In genomic region chr18:22176622-22177495, GRCh38 we compare ENCODE assay signal across 12 cellular contexts. TPM values are rescaled to one million over a fixed set of nuclear protein-coding genes. Genes with fewer than 3 reads are reported as not detected.
DNase-seq lines count a peak whose midpoint lies in the region; ATAC-seq and TF ChIP-seq lines count a peak whose summit lies in the region.
"Had no signal": no experiment of that assay in that cellular context is flagged by ENCODE, and none has a peak within 500 bp of the region (broad histone marks: within the 10 kb centered on the region; RNA-seq: fewer than 3 reads in every experiment).

No MANE protein-coding gene starts in this region.

- H3K27ac ChIP-seq in Peyer's patch: peak overlapping the region; percentile 17 to 96 (median 68)
- H3K27ac ChIP-seq in thoracic aorta: peak overlapping the region; percentile 87 to 95

- peaks cover 53 to 67% of the 10 kb centered on the region in 2 donors for H3K27me3 Mint-ChIP-seq in natural killer cell (ENCODE audit: low read depth in 2 of 2)

- no peak overlapping the region for H3K4me3 Mint-ChIP-seq in natural killer cell

- TF ChIP-seq CTCF in Peyer's patch (IDR thresholded peaks at IDR 0.05) (no peak), fibroblast of the aortic adventitia (IDR thresholded peaks at IDR 0.05; ENCODE audit: insufficient read depth, low read length) (no peak), thoracic aorta (IDR thresholded peaks at IDR 0.05) (no peak), natural killer cell (IDR thresholded peaks at IDR 0.05) (no peak)

- intact Hi-C loops in natural killer cell (cut with micrococcal nuclease): loop anchor here (10.0 kb wide), 1 partner anchor 208 kb away; no protein-coding TSS in a partner anchor

- H3K27me3 ChIP-seq in Peyer's patch (no peaks in the 10 kb centered on the region), thoracic aorta (replicated peaks; ENCODE audit: insufficient read depth) (no peaks in the 10 kb centered on the region)

- H3K36me3 Mint-ChIP-seq in natural killer cell: no peaks in the 10 kb centered on the region

- H3K4me1 Mint-ChIP-seq in natural killer cell: peaks cover 0 to 6% of the 10 kb centered on the region in 2 donors

- peak overlapping the region in 3 of 4 donors; percentile 13 to 90 (median 87) for H3K4me3 ChIP-seq in Peyer's patch
- H3K4me3 ChIP-seq in fibroblast of the aortic adventitia (ENCODE audit: low read depth, low read length): peak overlapping the region; percentile 97
- H3K4me3 ChIP-seq in thoracic aorta: peak overlapping the region; percentile 100
- H3K4me3 ChIP-seq: K562 had no signal

- ATAC-seq in thoracic aorta (ENCODE audit: insufficient number of reproducible peaks, low FRiP score, low read depth) (no peak), natural killer cell (no peak), GM18511 (IDR thresholded peaks at IDR 0.05; ENCODE audit: unreplicated experiment) (no peak), HG02759 (IDR thresholded peaks at IDR 0.05; ENCODE audit: unreplicated experiment) (no peak)
- ATAC-seq: activated CD4-positive, CD25-positive, alpha-beta regulatory T cell treated with anti-CD3 and anti-CD28 coated beads, Interleukin-2, amount 50 U/mL, for 24 hours; K562 had no signal

- H3K4me1 ChIP-seq in Peyer's patch (no peaks in the 10 kb centered on the region), thoracic aorta (ENCODE audit: control insufficient read depth in 1 of 2, low read depth in 2 of 2) (peaks cover 24 to 33% of the 10 kb centered on the region in 2 donors)

- TF ChIP-seq POLR2A in Peyer's patch (IDR thresholded peaks at IDR 0.05): no peak

- DNase-seq in Peyer's patch (peak in 1 of 3 donors; percentile 77), fibroblast of the aortic adventitia (ENCODE audit: low read depth) (peak; percentile 59), mesenteric fat pad (ENCODE audit: low spot score) (peak; percentile 85), thoracic aorta (ENCODE audit: low spot score) (no peak), natural killer cell (no peak), OCI-M2 (lab: John Stamatoyannopoulos, UW; ENCODE audit: unreplicated experiment) (no peak)
- DNase-seq: effector CD4-positive, alpha-beta T cell; islet precursor cell had no signal

- H3K9me3 Mint-ChIP-seq in natural killer cell: no peaks in the 10 kb centered on the region

- H3K36me3 ChIP-seq in Peyer's patch (peaks cover 0 to 13% (median 0%) of the 10 kb centered on the region in 3 donors), thoracic aorta (peaks cover 16% of the 10 kb centered on the region)

- no peak overlapping the region for H3K27ac Mint-ChIP-seq in natural killer cell

- H3K9me3 ChIP-seq in Peyer's patch: peaks cover 0 to 5% (median 0%) of the 10 kb centered on the region in 4 donors
- no peaks in the 10 kb centered on the region for H3K9me3 ChIP-seq in thoracic aorta

RNA-seq across cellular contexts. Expression of gene GATA6, which starts 7.5 kb away (rescaled TPM):
- total RNA-seq in Peyer's patch (100 to 1,000 TPM in 3 of 4 donors, 10 to 100 TPM in 1; 24.8 to 127 (median 114) TPM), fibroblast of the aortic adventitia (ENCODE audit: low replicate concordance) (22.5 and 34.0 TPM in 2 replicates), mesenteric fat pad (26.6 TPM), thoracic aorta (10 to 100 TPM; 92.7 to 92.8 TPM), natural killer cell (1 to 10 TPM in 2 of 3 donors, under 1 TPM in 1; 0.54 to 1.1 (median 1.0) TPM)

Comparison
In these comparisons a context has a peak if more than half of its experiments do, and no peak if none do; other contexts are left out.
1. DNase-seq: peak in fibroblast of the aortic adventitia (single experiment) and mesenteric fat pad (single experiment); none in thoracic aorta (single experiment), natural killer cell (single experiment) and OCI-M2 (single experiment).
2. RNA of gene GATA6, which starts 7.5 kb away (total RNA-seq): 24.8 to 127 TPM in Peyer's patch, 92.7 to 92.8 TPM in thoracic aorta, 22.5 to 34.0 TPM in fibroblast of the aortic adventitia and 26.6 TPM in mesenteric fat pad (single experiment); 0.54 to 1.1 TPM in natural killer cell; every median in the first group is over 10 times any median in the second.
3. Peak in every context shown above with its lines, with median percentiles within 50 percentile points of each other: H3K4me3 ChIP-seq.